ENCODE assay signal across 1 cellular context in the genomic region with DNA sequence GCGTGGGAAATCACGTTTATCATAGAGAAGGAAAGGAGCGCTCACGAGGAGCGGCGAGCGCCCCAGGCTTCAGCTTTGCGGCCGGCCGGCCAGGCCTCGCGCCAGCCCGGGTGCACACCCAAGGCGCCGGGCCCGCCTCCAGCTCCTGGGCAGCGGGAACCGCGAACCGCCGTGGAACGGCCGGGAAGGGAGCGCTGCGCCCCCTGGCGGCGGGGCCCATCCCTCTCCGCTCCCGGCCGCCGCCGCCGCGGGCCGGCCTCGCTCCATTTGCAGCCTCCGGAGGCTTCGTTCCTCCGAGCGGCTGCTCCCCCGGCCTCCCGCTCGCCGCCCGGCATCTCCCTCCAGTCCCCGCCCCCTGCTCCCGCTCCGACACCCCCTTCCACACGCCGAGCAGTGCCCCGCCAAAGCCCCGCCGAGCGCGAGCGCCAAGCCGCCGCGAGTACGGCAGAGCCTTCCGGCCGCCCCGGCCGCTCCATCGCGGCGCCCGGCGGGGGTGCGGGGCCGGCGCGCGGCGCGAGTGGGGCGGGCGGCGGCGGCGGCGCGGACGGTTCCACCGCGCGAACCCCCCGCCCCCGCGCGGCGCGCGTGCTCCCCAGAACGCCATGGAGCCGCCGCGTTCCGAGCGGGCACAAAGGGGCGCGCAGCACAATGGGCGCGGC.
A peak's percentile ranks its signal among the peaks of the same experiment; 100 is the strongest.
TF ChIP-seq lines count a peak whose summit lies in the region.

No MANE protein-coding gene starts in this region.

TF ChIP-seq in K562, 482 proteins besides CTCF, POLR2A, EP300 and RAD21 (continued from another document and continues in another):
- TF ChIP-seq KDM4B (IDR thresholded peaks at IDR 0.05; ENCODE audit: borderline replicate concordance in 2 of 2, low read depth in 1 of 2) (no peak), CCNT2 (IDR thresholded peaks at IDR 0.05; ENCODE audit: borderline replicate concordance, extremely low read depth, insufficient read length, low read depth, low read length) (peak; percentile 86), KDM2B (CRISPR knock-in tag; IDR thresholded peaks at IDR 0.05) (no peak), ZNF589 (CRISPR knock-in tag; IDR thresholded peaks at IDR 0.05; ENCODE audit: low read depth) (no peak), ATF1 (CRISPR knock-in tag; IDR thresholded peaks at IDR 0.05) (no peak), ATF1 (tag; IDR thresholded peaks at IDR 0.05) (peak; percentile 28; the same call in 1 of the 2 replicates), HMG20B (CRISPR knock-in tag; IDR thresholded peaks at IDR 0.05) (no peak), SREBF2 (CRISPR knock-in tag; IDR thresholded peaks at IDR 0.05) (no peak), KLF10 (CRISPR knock-in tag; IDR thresholded peaks at IDR 0.05) (no peak), MEF2A (IDR thresholded peaks at IDR 0.05; ENCODE audit: control insufficient read depth, low read depth, low read length) (no peak), NR4A1 (CRISPR knock-in tag; IDR thresholded peaks at IDR 0.05) (no peak), NR4A1 (tag; IDR thresholded peaks at IDR 0.05) (peak; percentile 29; the same call in 1 of the 2 replicates), BACH1 (tag; IDR thresholded peaks at IDR 0.05) (no peak), TEAD2 (tag; IDR thresholded peaks at IDR 0.05) (no peak), RBM14 (IDR thresholded peaks at IDR 0.05; ENCODE audit: borderline replicate concordance, insufficient read depth, low read depth, low read length) (no peak), MTA2 (IDR thresholded peaks at IDR 0.05; ENCODE audit: low read depth) (no peak), PTBP1 (IDR thresholded peaks at IDR 0.05; ENCODE audit: low read depth, low read length) (no peak), ZC3H4 (CRISPR knock-in tag; IDR thresholded peaks at IDR 0.05; ENCODE audit: borderline replicate concordance) (no peak), EWSR1 (IDR thresholded peaks at IDR 0.05; ENCODE audit: borderline replicate concordance, low read depth, partially characterized antibody) (no peak), SP2 (IDR thresholded peaks at IDR 0.05; ENCODE audit: extremely low read depth, low read depth, low read length, poor library complexity, severe bottlenecking) (no peak), KAT7 (CRISPR knock-in tag; IDR thresholded peaks at IDR 0.05; ENCODE audit: borderline replicate concordance) (peak; percentile 73; the same call in 1 of the 2 replicates), XRCC4 (IDR thresholded peaks at IDR 0.05; ENCODE audit: extremely low read depth, insufficient read depth, insufficient read length) (no peak), ADNP (tag; IDR thresholded peaks at IDR 0.05) (no peak), RFX1 (IDR thresholded peaks at IDR 0.05) (no peak), SLC30A9 (CRISPR knock-in tag; IDR thresholded peaks at IDR 0.05) (no peak), SMAD1 (IDR thresholded peaks at IDR 0.05; ENCODE audit: low read depth, low read length, partially characterized antibody) (no peak), POLR2B (IDR thresholded peaks at IDR 0.05; ENCODE audit: low read depth, partially characterized antibody) (peak; percentile 27), HDGF (IDR thresholded peaks at IDR 0.05) (no peak), YBX1 (IDR thresholded peaks at IDR 0.05) (no peak), NFRKB (IDR thresholded peaks at IDR 0.05; ENCODE audit: low read depth) (no peak), CAMTA2 (CRISPR knock-in tag; conservative IDR thresholded peaks at IDR 0.05) (no peak), ERF (CRISPR knock-in tag; IDR thresholded peaks at IDR 0.05) (peak; percentile 74; the same call in 1 of the 2 replicates), PML (IDR thresholded peaks at IDR 0.05; ENCODE audit: low read length) (no peak; the same call in 1 of the 2 replicates), CHD2 (IDR thresholded peaks at IDR 0.05; ENCODE audit: low read depth, low read length) (0 out of 2 replicates have a peak, but pooled peaks have one; percentile 15), TBP (optimal IDR thresholded peaks at IDR 0.05; ENCODE audit: low read depth, low read length) (peak; percentile 72), MTA3 (IDR thresholded peaks at IDR 0.05; ENCODE audit: borderline replicate concordance) (peak; percentile 90), TGIF2 (CRISPR knock-in tag; IDR thresholded peaks at IDR 0.05) (no peak), KDM1A (IDR thresholded peaks at IDR 0.05) (no peak)
- TF ChIP-seq, protein P1, sequence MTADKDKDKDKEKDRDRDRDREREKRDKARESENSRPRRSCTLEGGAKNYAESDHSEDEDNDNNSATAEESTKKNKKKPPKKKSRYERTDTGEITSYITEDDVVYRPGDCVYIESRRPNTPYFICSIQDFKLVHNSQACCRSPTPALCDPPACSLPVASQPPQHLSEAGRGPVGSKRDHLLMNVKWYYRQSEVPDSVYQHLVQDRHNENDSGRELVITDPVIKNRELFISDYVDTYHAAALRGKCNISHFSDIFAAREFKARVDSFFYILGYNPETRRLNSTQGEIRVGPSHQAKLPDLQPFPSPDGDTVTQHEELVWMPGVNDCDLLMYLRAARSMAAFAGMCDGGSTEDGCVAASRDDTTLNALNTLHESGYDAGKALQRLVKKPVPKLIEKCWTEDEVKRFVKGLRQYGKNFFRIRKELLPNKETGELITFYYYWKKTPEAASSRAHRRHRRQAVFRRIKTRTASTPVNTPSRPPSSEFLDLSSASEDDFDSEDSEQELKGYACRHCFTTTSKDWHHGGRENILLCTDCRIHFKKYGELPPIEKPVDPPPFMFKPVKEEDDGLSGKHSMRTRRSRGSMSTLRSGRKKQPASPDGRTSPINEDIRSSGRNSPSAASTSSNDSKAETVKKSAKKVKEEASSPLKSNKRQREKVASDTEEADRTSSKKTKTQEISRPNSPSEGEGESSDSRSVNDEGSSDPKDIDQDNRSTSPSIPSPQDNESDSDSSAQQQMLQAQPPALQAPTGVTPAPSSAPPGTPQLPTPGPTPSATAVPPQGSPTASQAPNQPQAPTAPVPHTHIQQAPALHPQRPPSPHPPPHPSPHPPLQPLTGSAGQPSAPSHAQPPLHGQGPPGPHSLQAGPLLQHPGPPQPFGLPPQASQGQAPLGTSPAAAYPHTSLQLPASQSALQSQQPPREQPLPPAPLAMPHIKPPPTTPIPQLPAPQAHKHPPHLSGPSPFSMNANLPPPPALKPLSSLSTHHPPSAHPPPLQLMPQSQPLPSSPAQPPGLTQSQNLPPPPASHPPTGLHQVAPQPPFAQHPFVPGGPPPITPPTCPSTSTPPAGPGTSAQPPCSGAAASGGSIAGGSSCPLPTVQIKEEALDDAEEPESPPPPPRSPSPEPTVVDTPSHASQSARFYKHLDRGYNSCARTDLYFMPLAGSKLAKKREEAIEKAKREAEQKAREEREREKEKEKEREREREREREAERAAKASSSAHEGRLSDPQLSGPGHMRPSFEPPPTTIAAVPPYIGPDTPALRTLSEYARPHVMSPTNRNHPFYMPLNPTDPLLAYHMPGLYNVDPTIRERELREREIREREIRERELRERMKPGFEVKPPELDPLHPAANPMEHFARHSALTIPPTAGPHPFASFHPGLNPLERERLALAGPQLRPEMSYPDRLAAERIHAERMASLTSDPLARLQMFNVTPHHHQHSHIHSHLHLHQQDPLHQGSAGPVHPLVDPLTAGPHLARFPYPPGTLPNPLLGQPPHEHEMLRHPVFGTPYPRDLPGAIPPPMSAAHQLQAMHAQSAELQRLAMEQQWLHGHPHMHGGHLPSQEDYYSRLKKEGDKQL (CRISPR knock-in tag; IDR thresholded peaks at IDR 0.05; ENCODE audit: borderline replicate concordance), result no peak
- TF ChIP-seq, protein P2, sequence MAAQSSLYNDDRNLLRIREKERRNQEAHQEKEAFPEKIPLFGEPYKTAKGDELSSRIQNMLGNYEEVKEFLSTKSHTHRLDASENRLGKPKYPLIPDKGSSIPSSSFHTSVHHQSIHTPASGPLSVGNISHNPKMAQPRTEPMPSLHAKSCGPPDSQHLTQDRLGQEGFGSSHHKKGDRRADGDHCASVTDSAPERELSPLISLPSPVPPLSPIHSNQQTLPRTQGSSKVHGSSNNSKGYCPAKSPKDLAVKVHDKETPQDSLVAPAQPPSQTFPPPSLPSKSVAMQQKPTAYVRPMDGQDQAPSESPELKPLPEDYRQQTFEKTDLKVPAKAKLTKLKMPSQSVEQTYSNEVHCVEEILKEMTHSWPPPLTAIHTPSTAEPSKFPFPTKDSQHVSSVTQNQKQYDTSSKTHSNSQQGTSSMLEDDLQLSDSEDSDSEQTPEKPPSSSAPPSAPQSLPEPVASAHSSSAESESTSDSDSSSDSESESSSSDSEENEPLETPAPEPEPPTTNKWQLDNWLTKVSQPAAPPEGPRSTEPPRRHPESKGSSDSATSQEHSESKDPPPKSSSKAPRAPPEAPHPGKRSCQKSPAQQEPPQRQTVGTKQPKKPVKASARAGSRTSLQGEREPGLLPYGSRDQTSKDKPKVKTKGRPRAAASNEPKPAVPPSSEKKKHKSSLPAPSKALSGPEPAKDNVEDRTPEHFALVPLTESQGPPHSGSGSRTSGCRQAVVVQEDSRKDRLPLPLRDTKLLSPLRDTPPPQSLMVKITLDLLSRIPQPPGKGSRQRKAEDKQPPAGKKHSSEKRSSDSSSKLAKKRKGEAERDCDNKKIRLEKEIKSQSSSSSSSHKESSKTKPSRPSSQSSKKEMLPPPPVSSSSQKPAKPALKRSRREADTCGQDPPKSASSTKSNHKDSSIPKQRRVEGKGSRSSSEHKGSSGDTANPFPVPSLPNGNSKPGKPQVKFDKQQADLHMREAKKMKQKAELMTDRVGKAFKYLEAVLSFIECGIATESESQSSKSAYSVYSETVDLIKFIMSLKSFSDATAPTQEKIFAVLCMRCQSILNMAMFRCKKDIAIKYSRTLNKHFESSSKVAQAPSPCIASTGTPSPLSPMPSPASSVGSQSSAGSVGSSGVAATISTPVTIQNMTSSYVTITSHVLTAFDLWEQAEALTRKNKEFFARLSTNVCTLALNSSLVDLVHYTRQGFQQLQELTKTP (IDR thresholded peaks at IDR 0.05; ENCODE audit: low read depth in 1 of 2, partially characterized antibody in 2 of 2), result no peak
- TF ChIP-seq, protein P3, sequence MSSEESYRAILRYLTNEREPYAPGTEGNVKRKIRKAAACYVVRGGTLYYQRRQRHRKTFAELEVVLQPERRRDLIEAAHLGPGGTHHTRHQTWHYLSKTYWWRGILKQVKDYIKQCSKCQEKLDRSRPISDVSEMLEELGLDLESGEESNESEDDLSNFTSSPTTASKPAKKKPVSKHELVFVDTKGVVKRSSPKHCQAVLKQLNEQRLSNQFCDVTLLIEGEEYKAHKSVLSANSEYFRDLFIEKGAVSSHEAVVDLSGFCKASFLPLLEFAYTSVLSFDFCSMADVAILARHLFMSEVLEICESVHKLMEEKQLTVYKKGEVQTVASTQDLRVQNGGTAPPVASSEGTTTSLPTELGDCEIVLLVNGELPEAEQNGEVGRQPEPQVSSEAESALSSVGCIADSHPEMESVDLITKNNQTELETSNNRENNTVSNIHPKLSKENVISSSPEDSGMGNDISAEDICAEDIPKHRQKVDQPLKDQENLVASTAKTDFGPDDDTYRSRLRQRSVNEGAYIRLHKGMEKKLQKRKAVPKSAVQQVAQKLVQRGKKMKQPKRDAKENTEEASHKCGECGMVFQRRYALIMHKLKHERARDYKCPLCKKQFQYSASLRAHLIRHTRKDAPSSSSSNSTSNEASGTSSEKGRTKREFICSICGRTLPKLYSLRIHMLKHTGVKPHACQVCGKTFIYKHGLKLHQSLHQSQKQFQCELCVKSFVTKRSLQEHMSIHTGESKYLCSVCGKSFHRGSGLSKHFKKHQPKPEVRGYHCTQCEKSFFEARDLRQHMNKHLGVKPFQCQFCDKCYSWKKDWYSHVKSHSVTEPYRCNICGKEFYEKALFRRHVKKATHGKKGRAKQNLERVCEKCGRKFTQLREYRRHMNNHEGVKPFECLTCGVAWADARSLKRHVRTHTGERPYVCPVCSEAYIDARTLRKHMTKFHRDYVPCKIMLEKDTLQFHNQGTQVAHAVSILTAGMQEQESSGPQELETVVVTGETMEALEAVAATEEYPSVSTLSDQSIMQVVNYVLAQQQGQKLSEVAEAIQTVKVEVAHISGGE (CRISPR knock-in tag; IDR thresholded peaks at IDR 0.05), result peak in 1 of 3 experiments; percentile 44; a peak in 1 of 6 replicates
- TF ChIP-seq, protein P4, sequence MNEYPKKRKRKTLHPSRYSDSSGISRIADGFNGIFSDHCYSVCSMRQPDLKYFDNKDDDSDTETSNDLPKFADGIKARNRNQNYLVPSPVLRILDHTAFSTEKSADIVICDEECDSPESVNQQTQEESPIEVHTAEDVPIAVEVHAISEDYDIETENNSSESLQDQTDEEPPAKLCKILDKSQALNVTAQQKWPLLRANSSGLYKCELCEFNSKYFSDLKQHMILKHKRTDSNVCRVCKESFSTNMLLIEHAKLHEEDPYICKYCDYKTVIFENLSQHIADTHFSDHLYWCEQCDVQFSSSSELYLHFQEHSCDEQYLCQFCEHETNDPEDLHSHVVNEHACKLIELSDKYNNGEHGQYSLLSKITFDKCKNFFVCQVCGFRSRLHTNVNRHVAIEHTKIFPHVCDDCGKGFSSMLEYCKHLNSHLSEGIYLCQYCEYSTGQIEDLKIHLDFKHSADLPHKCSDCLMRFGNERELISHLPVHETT (CRISPR knock-in tag; conservative IDR thresholded peaks at IDR 0.05 in 1 of 2, IDR thresholded peaks at IDR 0.05 in 1 of 2), result peak in 1 of 2 experiments; percentile 82; a peak in 2 of 4 replicates
- TF ChIP-seq, protein P5, sequence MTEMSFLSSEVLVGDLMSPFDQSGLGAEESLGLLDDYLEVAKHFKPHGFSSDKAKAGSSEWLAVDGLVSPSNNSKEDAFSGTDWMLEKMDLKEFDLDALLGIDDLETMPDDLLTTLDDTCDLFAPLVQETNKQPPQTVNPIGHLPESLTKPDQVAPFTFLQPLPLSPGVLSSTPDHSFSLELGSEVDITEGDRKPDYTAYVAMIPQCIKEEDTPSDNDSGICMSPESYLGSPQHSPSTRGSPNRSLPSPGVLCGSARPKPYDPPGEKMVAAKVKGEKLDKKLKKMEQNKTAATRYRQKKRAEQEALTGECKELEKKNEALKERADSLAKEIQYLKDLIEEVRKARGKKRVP (CRISPR knock-in tag; IDR thresholded peaks at IDR 0.05), result no peak
- TF ChIP-seq, protein P6, sequence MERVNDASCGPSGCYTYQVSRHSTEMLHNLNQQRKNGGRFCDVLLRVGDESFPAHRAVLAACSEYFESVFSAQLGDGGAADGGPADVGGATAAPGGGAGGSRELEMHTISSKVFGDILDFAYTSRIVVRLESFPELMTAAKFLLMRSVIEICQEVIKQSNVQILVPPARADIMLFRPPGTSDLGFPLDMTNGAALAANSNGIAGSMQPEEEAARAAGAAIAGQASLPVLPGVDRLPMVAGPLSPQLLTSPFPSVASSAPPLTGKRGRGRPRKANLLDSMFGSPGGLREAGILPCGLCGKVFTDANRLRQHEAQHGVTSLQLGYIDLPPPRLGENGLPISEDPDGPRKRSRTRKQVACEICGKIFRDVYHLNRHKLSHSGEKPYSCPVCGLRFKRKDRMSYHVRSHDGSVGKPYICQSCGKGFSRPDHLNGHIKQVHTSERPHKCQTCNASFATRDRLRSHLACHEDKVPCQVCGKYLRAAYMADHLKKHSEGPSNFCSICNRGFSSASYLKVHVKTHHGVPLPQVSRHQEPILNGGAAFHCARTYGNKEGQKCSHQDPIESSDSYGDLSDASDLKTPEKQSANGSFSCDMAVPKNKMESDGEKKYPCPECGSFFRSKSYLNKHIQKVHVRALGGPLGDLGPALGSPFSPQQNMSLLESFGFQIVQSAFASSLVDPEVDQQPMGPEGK (CRISPR knock-in tag; IDR thresholded peaks at IDR 0.05; ENCODE audit: borderline replicate concordance), result no peak
- TF ChIP-seq, protein P7, sequence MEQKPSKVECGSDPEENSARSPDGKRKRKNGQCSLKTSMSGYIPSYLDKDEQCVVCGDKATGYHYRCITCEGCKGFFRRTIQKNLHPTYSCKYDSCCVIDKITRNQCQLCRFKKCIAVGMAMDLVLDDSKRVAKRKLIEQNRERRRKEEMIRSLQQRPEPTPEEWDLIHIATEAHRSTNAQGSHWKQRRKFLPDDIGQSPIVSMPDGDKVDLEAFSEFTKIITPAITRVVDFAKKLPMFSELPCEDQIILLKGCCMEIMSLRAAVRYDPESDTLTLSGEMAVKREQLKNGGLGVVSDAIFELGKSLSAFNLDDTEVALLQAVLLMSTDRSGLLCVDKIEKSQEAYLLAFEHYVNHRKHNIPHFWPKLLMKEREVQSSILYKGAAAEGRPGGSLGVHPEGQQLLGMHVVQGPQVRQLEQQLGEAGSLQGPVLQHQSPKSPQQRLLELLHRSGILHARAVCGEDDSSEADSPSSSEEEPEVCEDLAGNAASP (IDR thresholded peaks at IDR 0.05), result no peak
